ENCODE assay signal across 23 cellular contexts in genomic region chrX:50054147-50054546, GRCh38.
"Had no signal": no experiment of that assay in that cellular context is flagged by ENCODE, and none has a peak within 500 bp of the region (broad histone marks: within the 10 kb centered on the region; RNA-seq: fewer than 3 reads in every experiment).

No MANE protein-coding gene starts in this region.

- FAIRE-seq: keratinocyte, small intestine had no signal

- H2AFZ ChIP-seq: hepatocyte had no signal

- ATAC-seq: gastroesophageal sphincter; heart left ventricle; left lobe of liver; mucosa of descending colon; natural killer cell treated with Interleukin-12 subunit alpha and Interleukin-12 subunit beta and Interleukin-15 and Interleukin-18, amount 100 ng/mL, for 72 hours; pancreas; right lobe of liver; stimulated activated naive B cell treated with anti-CD40 and anti-IgM and Interleukin-4, amounts not matched to agents 10 μg/mL and 1 μg/mL and 100 μg/mL, for 72 hours; upper lobe of right lung had no signal

- H3K4me1 ChIP-seq: gastroesophageal sphincter, heart left ventricle, pancreas, right lobe of liver, tibial nerve, upper lobe of right lung, uterus had no signal

- H3K9me3 ChIP-seq: gastroesophageal sphincter, heart left ventricle, mucosa of descending colon, neutrophil, pancreas, right lobe of liver, thoracic aorta, tibial nerve, upper lobe of right lung, uterus had no signal

- H3K27me3 ChIP-seq: gastroesophageal sphincter, hepatocyte, neutrophil, right lobe of liver, tibial nerve, upper lobe of right lung, uterus had no signal

- H3K36me3 ChIP-seq: gastroesophageal sphincter, heart left ventricle, neutrophil, pancreas, right lobe of liver, thoracic aorta, tibial nerve, upper lobe of right lung, uterus had no signal

- H3K27ac ChIP-seq: dorsolateral prefrontal cortex, gastroesophageal sphincter, heart left ventricle, hepatocyte, neutrophil, pancreas, right lobe of liver, thoracic aorta, tibial nerve, upper lobe of right lung, uterus had no signal

- DNase-seq: dorsolateral prefrontal cortex; effector CD4-positive, alpha-beta T cell; foreskin fibroblast; heart left ventricle; mucosa of descending colon; naive B cell; pancreas; right lobe of liver; small intestine; stimulated activated CD4-positive, alpha-beta T cell treated with anti-CD3 and anti-CD28 coated beads, Interleukin-15, amount 100 ng/mL, for 24 hours; stimulated activated CD4-positive, alpha-beta T cell treated with anti-CD3 and anti-CD28 coated beads, Interleukin-2, amount 100 ng/mL, for 48 hours; stimulated activated naive B cell treated with anti-CD40 and anti-IgM and Interleukin-4, amounts not matched to agents 10 μg/mL and 1 μg/mL and 100 μg/mL, for 72 hours; upper lobe of right lung; uterus had no signal

- H3K4me3 ChIP-seq: dorsolateral prefrontal cortex, gastroesophageal sphincter, heart left ventricle, hepatocyte, lung, mucosa of descending colon, pancreas, right lobe of liver, thoracic aorta, tibial nerve, upper lobe of right lung, uterus had no signal

- H3K4me2 ChIP-seq: hepatocyte had no signal

- H3K79me2 ChIP-seq: hepatocyte had no signal
